In the genomic region with DNA sequence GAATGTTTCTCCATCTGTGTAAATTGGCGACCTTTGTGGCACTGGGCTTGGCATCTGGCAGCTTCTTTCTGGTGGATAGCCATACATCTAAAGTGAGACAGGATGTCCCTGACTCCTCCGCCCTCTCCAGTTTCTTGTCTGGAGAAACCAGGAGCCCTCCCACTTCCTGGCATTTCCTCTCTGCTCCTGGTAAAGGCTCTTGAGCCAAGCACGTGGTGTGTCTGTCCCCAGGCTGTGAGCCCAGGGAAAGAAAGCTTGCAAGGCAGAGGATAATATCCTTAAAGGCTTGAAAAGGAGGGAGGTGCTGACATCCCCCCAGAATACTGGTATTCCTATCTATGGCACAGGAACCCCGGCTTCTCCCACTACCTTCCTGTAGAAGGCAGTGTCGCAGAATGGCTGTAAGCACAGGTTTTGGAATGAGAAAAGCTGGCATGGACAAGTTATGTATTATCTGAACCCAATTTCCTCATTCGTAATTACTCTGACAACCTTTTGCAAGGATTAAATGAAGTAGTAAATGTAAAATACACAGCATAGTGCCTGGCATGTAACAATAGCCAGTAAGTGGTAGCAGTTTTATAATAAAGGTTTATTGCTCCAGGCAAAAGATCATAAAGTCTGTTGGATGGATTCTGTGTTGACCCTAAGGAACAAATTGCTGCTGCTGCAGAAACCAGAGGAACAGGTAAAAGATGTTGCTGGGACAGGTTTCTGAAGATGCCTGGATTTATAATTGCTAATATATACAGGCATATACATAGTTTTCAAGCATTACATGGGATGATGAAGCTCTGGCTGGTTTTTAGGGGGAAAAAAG, we compare ENCODE assay signal across 12 cellular contexts. TPM values are rescaled to one million over a fixed set of nuclear protein-coding genes. Genes with fewer than 3 reads are reported as not detected.
DNase-seq lines count a peak whose midpoint lies in the region; ATAC-seq and TF ChIP-seq lines count a peak whose summit lies in the region.
"Had no signal": no experiment of that assay in that cellular context is flagged by ENCODE, and none has a peak within 500 bp of the region (broad histone marks: within the 10 kb centered on the region; RNA-seq: fewer than 3 reads in every experiment).

No MANE protein-coding gene starts in this region.

- peak overlapping the region; percentile 38 for H3K4me3 Mint-ChIP-seq in MCF 10A (ENCODE audit: unreplicated experiment)
- H3K4me3 Mint-ChIP-seq in CD8-positive, alpha-beta memory T cell = no peak overlapping the region
- H3K4me3 Mint-ChIP-seq: central memory CD8-positive, alpha-beta T cell; nephron; stimulated activated effector memory CD8-positive, alpha-beta T cell treated with anti-CD3 and anti-CD28 coated beads, Interleukin-12 subunit alpha, Interleukin-12 subunit beta, amount 100 ng/mL, for 72 hours had no signal

- peak overlapping the region; percentile 90 for H3K27ac Mint-ChIP-seq in MCF 10A (ENCODE audit: low read depth, unreplicated experiment)
- no peak overlapping the region for H3K27ac Mint-ChIP-seq in CD8-positive, alpha-beta memory T cell
- H3K27ac Mint-ChIP-seq: stimulated activated effector memory CD8-positive, alpha-beta T cell treated with anti-CD3 and anti-CD28 coated beads, Interleukin-12 subunit alpha, Interleukin-12 subunit beta, amount 100 ng/mL, for 72 hours had no signal

- CTCF ChIA-PET in MCF 10A (lab: Yijun Ruan, JAX) = interaction anchor here (0.7 to 1.9 kb wide), 9 partner anchors 12 to 191 kb away, joined by 3 to 7 read pairs (median 3); a partner anchor contains a TSS
- CTCF ChIA-PET in CD8-positive, alpha-beta memory T cell (lab: Charles Lee) = no interaction called here

- BruUV-seq in MCF 10A (replicated peaks; lab: Mats Ljungman, UMichigan) = no TSS peak

- ATAC-seq in HG03280 (IDR thresholded peaks at IDR 0.05; ENCODE audit: unreplicated experiment) (no peak), HG03469 (IDR thresholded peaks at IDR 0.05; ENCODE audit: unreplicated experiment) (no peak)
- ATAC-seq: stimulated activated effector memory CD8-positive, alpha-beta T cell treated with anti-CD3 and anti-CD28 coated beads, Interleukin-12 subunit alpha, Interleukin-12 subunit beta, amount 100 ng/mL, for 72 hours had no signal

- H3K9me3 ChIP-seq in GM23248 (ENCODE audit: low read depth) (no peaks in the 10 kb centered on the region), skeletal muscle tissue (ENCODE audit: control insufficient read depth in 3 of 3, low read length in 3 of 3) (no peaks in the 10 kb centered on the region)
- H3K9me3 ChIP-seq in CD8-positive, alpha-beta memory T cell (ENCODE audit: low read length) = no peaks in the 10 kb centered on the region

- peaks cover 37% of the 10 kb centered on the region for H3K4me1 Mint-ChIP-seq in MCF 10A (ENCODE audit: insufficient read depth, unreplicated experiment)
- H3K4me1 Mint-ChIP-seq in CD8-positive, alpha-beta memory T cell = peaks cover 1 to 4% (median 4%) of the 10 kb centered on the region in 3 donors
- H3K4me1 Mint-ChIP-seq: stimulated activated effector memory CD8-positive, alpha-beta T cell treated with anti-CD3 and anti-CD28 coated beads, Interleukin-12 subunit alpha, Interleukin-12 subunit beta, amount 100 ng/mL, for 72 hours had no signal

- peaks cover 32% of the 10 kb centered on the region for H3K4me1 ChIP-seq in GM23248 (ENCODE audit: insufficient read depth)
- H3K4me1 ChIP-seq in skeletal muscle tissue (ENCODE audit: control insufficient read depth in 3 of 3, insufficient read depth in 3 of 3, low read length in 3 of 3) = peaks cover 0 to 23% (median 10%) of the 10 kb centered on the region in 3 donors
- no peaks in the 10 kb centered on the region for H3K4me1 ChIP-seq in CD8-positive, alpha-beta memory T cell (ENCODE audit: insufficient read depth, low read length)

- intact Hi-C loops in MCF 10A (cut with micrococcal nuclease) = no loop called here

- H3K27me3 Mint-ChIP-seq in MCF 10A (ENCODE audit: insufficient read depth, unreplicated experiment) = no peaks in the 10 kb centered on the region
- peaks cover 0 to 5% of the 10 kb centered on the region in 2 donors for H3K27me3 Mint-ChIP-seq in CD8-positive, alpha-beta memory T cell
- H3K27me3 Mint-ChIP-seq: central memory CD8-positive, alpha-beta T cell had no signal

- H3K4me3 ChIP-seq in GM23248 = peak overlapping the region; percentile 11; the same call in 1 of the 2 replicates
- no peak overlapping the region for H3K4me3 ChIP-seq in skeletal muscle tissue (ENCODE audit: low read length in 3 of 3)
- H3K4me3 ChIP-seq in CD8-positive, alpha-beta memory T cell (ENCODE audit: low read length) = no peak overlapping the region

- H3K36me3 Mint-ChIP-seq in MCF 10A (ENCODE audit: insufficient read depth, unreplicated experiment) = no peaks in the 10 kb centered on the region
- no peaks in the 10 kb centered on the region for H3K36me3 Mint-ChIP-seq in CD8-positive, alpha-beta memory T cell
- H3K36me3 Mint-ChIP-seq: stimulated activated effector memory CD8-positive, alpha-beta T cell treated with anti-CD3 and anti-CD28 coated beads, Interleukin-12 subunit alpha, Interleukin-12 subunit beta, amount 100 ng/mL, for 72 hours had no signal

- in situ Hi-C loops in GM23248 (cut with MboI) = no loop called here

- TF ChIP-seq CTCF in MCF 10A (IDR thresholded peaks at IDR 0.05; ENCODE audit: unreplicated experiment) = no peak

- POLR2A ChIA-PET in MCF 10A (lab: Yijun Ruan, JAX) = interaction anchor here (0.7 to 5.7 kb wide), 12 partner anchors 10 to 178 kb away, joined by 3 to 41 read pairs (median 4); a partner anchor contains a TSS
- POLR2A ChIA-PET in CD8-positive, alpha-beta memory T cell (lab: Charles Lee) = no interaction called here

- H3K36me3 ChIP-seq in GM23248 (ENCODE audit: low read depth) (no peaks in the 10 kb centered on the region), skeletal muscle tissue (ENCODE audit: control insufficient read depth in 3 of 3, insufficient read depth in 3 of 3, low read length in 3 of 3) (no peaks in the 10 kb centered on the region)
- H3K36me3 ChIP-seq in CD8-positive, alpha-beta memory T cell (ENCODE audit: insufficient read depth, low read length) = no peaks in the 10 kb centered on the region

- no peaks in the 10 kb centered on the region for H3K9me2 ChIP-seq in GM23248 (ENCODE audit: insufficient read depth)

- H3K4me2 ChIP-seq in GM23248 (ENCODE audit: unreplicated experiment) = peak overlapping the region; percentile 60

- H4K20me1 ChIP-seq in GM23248 (ENCODE audit: insufficient read depth) = no peaks in the 10 kb centered on the region

- H3K9ac ChIP-seq in GM23248 (peak overlapping the region; percentile 28), skeletal muscle tissue (ENCODE audit: low read depth in 1 of 3, low read length in 3 of 3) (peak overlapping the region in 2 of 3 donors; percentile 25 to 40)

- peaks cover 26% of the 10 kb centered on the region for H3F3A ChIP-seq in GM23248 (ENCODE audit: insufficient read depth)

- peak overlapping the region; percentile 44; the same call in 1 of the 2 replicates for H2AFZ ChIP-seq in GM23248

- no peaks in the 10 kb centered on the region for H3K9me3 Mint-ChIP-seq in MCF 10A (ENCODE audit: unreplicated experiment)
- no peaks in the 10 kb centered on the region for H3K9me3 Mint-ChIP-seq in CD8-positive, alpha-beta memory T cell
- H3K9me3 Mint-ChIP-seq: central memory CD8-positive, alpha-beta T cell; nephron; stimulated activated effector memory CD8-positive, alpha-beta T cell treated with anti-CD3 and anti-CD28 coated beads, Interleukin-12 subunit alpha, Interleukin-12 subunit beta, amount 100 ng/mL, for 72 hours had no signal

- H3K27me3 ChIP-seq in GM23248 (replicated peaks; ENCODE audit: insufficient read depth) (no peaks in the 10 kb centered on the region), skeletal muscle tissue (ENCODE audit: control insufficient read depth in 3 of 3, insufficient read depth in 3 of 3, low read length in 3 of 3) (no peaks in the 10 kb centered on the region)
- no peaks in the 10 kb centered on the region for H3K27me3 ChIP-seq in CD8-positive, alpha-beta memory T cell (ENCODE audit: insufficient read depth, low read length, poor library complexity, severe bottlenecking)

- H3K79me2 ChIP-seq in GM23248 (ENCODE audit: insufficient read depth) = no peaks in the 10 kb centered on the region

- H3K27ac ChIP-seq in GM23248 = peak overlapping the region; percentile 66
- no peak overlapping the region for H3K27ac ChIP-seq in skeletal muscle tissue (ENCODE audit: low read depth, low read length)
- H3K27ac ChIP-seq in CD8-positive, alpha-beta memory T cell (ENCODE audit: low read depth, low read length) = no peak overlapping the region

- DNase-seq in GM23248 (peak; percentile 80), MCF 10A (ENCODE audit: unreplicated experiment) (peak; percentile 93), hepatic stellate cell (ENCODE audit: low spot score) (peak; percentile 50)
- no peak for DNase-seq in CD8-positive, alpha-beta memory T cell
- DNase-seq in stimulated activated CD4-positive, alpha-beta T cell treated with anti-CD3 and anti-CD28 coated beads, Interleukin-2, amount 100 ng/mL, for 48 hours = no peak
- DNase-seq: NCI-H187 treated with DMSO at 0.1 percent for 48 hours had no signal

- WGBS in GM23248 (ENCODE audit: low coverage in 1 of 2, low lambda C conversion rate in 2 of 2, missing lambda C conversion rate in 2 of 2), 2 experiments = 1 to 3% methylated on average over 6 of the region's 6 CpGs

RNA-seq across cellular contexts. Expression of a gene that starts 11.8 kb away (rescaled TPM):
- total RNA-seq in GM23248 (2014; rRNA removed; shearing (Covaris generic)) = 1.8 and 3.2 TPM in 2 replicates
- 1.5 and 1.7 TPM in 2 replicates for polyA plus RNA-seq in GM23248 (2016; fragmentation: Nextera tagmentation; extraction: Ambion mirVana)
- total RNA-seq in MCF 10A (2022) (0.12 and 0.68 TPM in 2 replicates), skeletal muscle tissue (4.2 TPM)
- total RNA-seq in CD8-positive, alpha-beta memory T cell = 10 to 100 TPM; 53.3 to 53.7 TPM
- polyA plus RNA-seq in CD8-positive, alpha-beta memory T cell = 85.5 TPM

Comparison
In these comparisons a context has a peak if more than half of its experiments do, and no peak if none do; other contexts are left out.
1. DNase-seq: peak in GM23248 (single experiment), MCF 10A (single experiment) and hepatic stellate cell (single experiment); none in CD8-positive, alpha-beta memory T cell (0 of 5) and stimulated activated CD4-positive, alpha-beta T cell treated with anti-CD3 and anti-CD28 coated beads, Interleukin-2, amount 100 ng/mL, for 48 hours (0 of 2).
2. RNA of a gene that starts 11.8 kb away (total RNA-seq): 53.3 to 53.7 TPM in CD8-positive, alpha-beta memory T cell; 4.2 TPM in skeletal muscle tissue (single experiment), 1.8 to 3.2 TPM in GM23248 and 0.12 to 0.68 TPM in MCF 10A; every median in the first group is over 10 times any median in the second.